1 cellular context compared by ENCODE assay signal in the genomic region with DNA sequence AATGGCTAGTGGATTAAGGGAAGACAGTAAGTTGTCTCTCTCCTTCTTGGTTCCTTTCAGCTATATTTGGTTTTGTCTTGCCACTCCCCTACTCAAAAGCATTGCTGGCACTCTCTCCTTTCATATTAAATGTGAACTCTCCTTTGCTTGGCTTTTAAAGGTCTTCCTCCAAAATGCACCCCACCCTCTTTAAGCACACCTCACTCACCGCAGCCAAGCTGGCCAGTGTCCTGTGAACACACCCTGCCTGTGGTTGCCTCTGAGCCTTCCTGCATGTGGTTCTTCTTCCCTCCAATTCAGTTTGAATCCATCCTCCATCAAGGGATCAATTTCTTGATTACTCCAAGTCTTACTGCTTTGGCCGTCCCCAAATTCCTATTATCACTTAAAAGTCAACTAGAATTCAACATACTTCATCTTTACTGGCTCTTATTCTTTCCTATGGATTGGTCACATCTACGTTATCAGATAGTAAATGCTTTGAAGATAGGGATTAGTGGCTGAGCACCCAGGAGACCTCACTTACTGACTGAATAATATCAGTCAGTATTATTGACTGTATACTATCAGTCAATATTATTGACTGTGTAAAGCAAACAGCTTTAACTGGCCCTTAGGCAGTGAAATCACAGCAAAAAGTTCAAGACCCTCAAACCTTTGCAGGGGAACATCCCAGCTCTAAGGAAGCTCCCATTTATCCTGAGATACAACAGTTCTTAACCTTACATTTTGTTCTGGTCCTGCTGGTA.
TF ChIP-seq lines count a peak whose summit lies in the region.

No MANE protein-coding gene starts in this region.

TF ChIP-seq in WTC11, 78 proteins besides CTCF, POLR2A, EP300 and RAD21:
- TF ChIP-seq CREM (CRISPR knock-in tag; IDR thresholded peaks at IDR 0.05), result no peak
- no peak for TF ChIP-seq NFE2L1 (CRISPR knock-in tag; IDR thresholded peaks at IDR 0.05)
- no peak for TF ChIP-seq ETV6 (CRISPR knock-in tag; IDR thresholded peaks at IDR 0.05)
- TF ChIP-seq IRF2 (CRISPR knock-in tag; IDR thresholded peaks at IDR 0.05; ENCODE audit: borderline replicate concordance, low read depth), result no peak
- TF ChIP-seq, protein P1, sequence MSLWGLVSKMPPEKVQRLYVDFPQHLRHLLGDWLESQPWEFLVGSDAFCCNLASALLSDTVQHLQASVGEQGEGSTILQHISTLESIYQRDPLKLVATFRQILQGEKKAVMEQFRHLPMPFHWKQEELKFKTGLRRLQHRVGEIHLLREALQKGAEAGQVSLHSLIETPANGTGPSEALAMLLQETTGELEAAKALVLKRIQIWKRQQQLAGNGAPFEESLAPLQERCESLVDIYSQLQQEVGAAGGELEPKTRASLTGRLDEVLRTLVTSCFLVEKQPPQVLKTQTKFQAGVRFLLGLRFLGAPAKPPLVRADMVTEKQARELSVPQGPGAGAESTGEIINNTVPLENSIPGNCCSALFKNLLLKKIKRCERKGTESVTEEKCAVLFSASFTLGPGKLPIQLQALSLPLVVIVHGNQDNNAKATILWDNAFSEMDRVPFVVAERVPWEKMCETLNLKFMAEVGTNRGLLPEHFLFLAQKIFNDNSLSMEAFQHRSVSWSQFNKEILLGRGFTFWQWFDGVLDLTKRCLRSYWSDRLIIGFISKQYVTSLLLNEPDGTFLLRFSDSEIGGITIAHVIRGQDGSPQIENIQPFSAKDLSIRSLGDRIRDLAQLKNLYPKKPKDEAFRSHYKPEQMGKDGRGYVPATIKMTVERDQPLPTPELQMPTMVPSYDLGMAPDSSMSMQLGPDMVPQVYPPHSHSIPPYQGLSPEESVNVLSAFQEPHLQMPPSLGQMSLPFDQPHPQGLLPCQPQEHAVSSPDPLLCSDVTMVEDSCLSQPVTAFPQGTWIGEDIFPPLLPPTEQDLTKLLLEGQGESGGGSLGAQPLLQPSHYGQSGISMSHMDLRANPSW (CRISPR knock-in tag; conservative IDR thresholded peaks at IDR 0.05; ENCODE audit: low read depth), result no peak
- TF ChIP-seq, protein P2, sequence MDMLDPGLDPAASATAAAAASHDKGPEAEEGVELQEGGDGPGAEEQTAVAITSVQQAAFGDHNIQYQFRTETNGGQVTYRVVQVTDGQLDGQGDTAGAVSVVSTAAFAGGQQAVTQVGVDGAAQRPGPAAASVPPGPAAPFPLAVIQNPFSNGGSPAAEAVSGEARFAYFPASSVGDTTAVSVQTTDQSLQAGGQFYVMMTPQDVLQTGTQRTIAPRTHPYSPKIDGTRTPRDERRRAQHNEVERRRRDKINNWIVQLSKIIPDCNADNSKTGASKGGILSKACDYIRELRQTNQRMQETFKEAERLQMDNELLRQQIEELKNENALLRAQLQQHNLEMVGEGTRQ (CRISPR knock-in tag; IDR thresholded peaks at IDR 0.05), result no peak
- TF ChIP-seq RORB (CRISPR knock-in tag; IDR thresholded peaks at IDR 0.05), result no peak
- TF ChIP-seq, protein P3, sequence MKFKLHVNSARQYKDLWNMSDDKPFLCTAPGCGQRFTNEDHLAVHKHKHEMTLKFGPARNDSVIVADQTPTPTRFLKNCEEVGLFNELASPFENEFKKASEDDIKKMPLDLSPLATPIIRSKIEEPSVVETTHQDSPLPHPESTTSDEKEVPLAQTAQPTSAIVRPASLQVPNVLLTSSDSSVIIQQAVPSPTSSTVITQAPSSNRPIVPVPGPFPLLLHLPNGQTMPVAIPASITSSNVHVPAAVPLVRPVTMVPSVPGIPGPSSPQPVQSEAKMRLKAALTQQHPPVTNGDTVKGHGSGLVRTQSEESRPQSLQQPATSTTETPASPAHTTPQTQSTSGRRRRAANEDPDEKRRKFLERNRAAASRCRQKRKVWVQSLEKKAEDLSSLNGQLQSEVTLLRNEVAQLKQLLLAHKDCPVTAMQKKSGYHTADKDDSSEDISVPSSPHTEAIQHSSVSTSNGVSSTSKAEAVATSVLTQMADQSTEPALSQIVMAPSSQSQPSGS (CRISPR knock-in tag; IDR thresholded peaks at IDR 0.05; ENCODE audit: borderline replicate concordance, low read depth), result no peak
